Comparison of ENCODE assay signal across 8 cellular contexts in the genomic region with DNA sequence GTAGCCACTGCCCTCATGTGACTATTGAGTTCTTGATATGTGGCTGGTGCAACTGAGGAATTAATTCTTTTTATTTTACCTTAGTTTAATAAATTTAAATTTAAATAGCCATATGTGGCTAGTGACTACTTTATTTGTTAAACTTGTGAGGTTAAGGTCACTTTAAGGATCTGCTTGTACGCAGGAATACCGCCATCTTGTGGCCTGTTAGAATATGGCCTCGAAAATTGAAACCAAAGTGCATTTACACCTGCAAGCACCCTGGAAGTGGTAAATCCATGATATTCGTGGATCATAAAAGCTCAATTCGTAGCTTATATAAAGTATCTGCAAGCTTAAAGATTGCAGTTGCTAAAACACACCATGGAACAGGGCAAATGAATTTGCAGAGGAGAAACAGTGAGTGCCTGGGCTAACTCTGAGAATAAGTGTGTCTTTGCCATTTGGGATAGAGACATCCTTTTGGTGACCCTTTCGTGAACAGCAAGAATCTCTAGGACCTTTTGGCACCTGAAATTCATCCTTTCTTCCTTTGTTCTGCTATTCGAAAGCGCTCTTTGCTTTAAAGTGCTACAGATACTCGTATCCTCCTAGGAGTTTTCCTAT. TPM values are rescaled to one million over a fixed set of nuclear protein-coding genes. Genes with fewer than 3 reads are reported as not detected.
A peak's percentile ranks its signal among the peaks of the same experiment; 100 is the strongest.
DNase-seq lines count a peak whose midpoint lies in the region; ATAC-seq and TF ChIP-seq lines count a peak whose summit lies in the region.

No MANE protein-coding gene starts in this region.

- no peak overlapping the region for H3K4me2 ChIP-seq in osteoblast (ENCODE audit: insufficient read depth, low read length)

- H4K20me1 ChIP-seq in osteoblast (ENCODE audit: insufficient read depth, low read length) = no peaks in the 10 kb centered on the region

- no peak for TF ChIP-seq POLR2A in erythroblast (IDR thresholded peaks at IDR 0.05; ENCODE audit: low read length)

- no peak overlapping the region for H3K4me3 ChIP-seq in osteoblast (ENCODE audit: insufficient read depth, low read length)

- no peaks in the 10 kb centered on the region for H3K27me3 ChIP-seq in osteoblast (ENCODE audit: insufficient read depth, low read length)

- H3K36me3 ChIP-seq in osteoblast (ENCODE audit: insufficient read depth, low read length) = no peaks in the 10 kb centered on the region

- DNase-seq in NCI-H1694 treated with DMSO at 0.1 percent for 48 hours (lab: John Stamatoyannopoulos, UW) (peak; percentile 31), NCI-H1694 (lab: John Stamatoyannopoulos, UW) (no peak), HK-2 (ENCODE audit: unreplicated experiment) (peak; percentile 9), RKO (ENCODE audit: low spot score) (peak; percentile 72), erythroblast (lab: John Stamatoyannopoulos, UW) (peak; percentile 60 to 71), osteoblast (ENCODE audit: insufficient read length, low spot score, missing footprints) (peak; percentile 67), activated T-cell treated with anti-CD3 and anti-CD28 coated beads for 4 hours (no peak)

- no peaks in the 10 kb centered on the region for H3K79me2 ChIP-seq in osteoblast (ENCODE audit: insufficient read depth, low read length)

- H3K27ac ChIP-seq in osteoblast (ENCODE audit: low read depth, low read length) = no peak overlapping the region

- no peak overlapping the region for H2AFZ ChIP-seq in osteoblast (ENCODE audit: low read length)

- H3K9me3 ChIP-seq in osteoblast (ENCODE audit: low read depth, low read length) = no peaks in the 10 kb centered on the region

- no peaks in the 10 kb centered on the region for H3K4me1 ChIP-seq in osteoblast (ENCODE audit: insufficient read depth, low read length)

- peak; percentile 83 for ATAC-seq in GM19035 (IDR thresholded peaks at IDR 0.05; ENCODE audit: unreplicated experiment)

- TF ChIP-seq CTCF in osteoblast (IDR thresholded peaks at IDR 0.05; ENCODE audit: extremely low read depth, low read depth, low read length) = peak; percentile 69

RNA-seq across cellular contexts. Expression of gene REG3A, which starts 59.9 kb away (rescaled TPM):
- total RNA-seq in osteoblast = not detected in 2 replicates

Comparison
In these comparisons a context has a peak if more than half of its experiments do, and no peak if none do; other contexts are left out.
1. DNase-seq: peak in NCI-H1694 treated with DMSO at 0.1 percent for 48 hours (single experiment), HK-2 (single experiment), RKO (single experiment), erythroblast (2 of 2) and osteoblast (single experiment); none in NCI-H1694 (single experiment) and activated T-cell treated with anti-CD3 and anti-CD28 coated beads for 4 hours (single experiment).